ENCODE assay signal across 15 cellular contexts in the genomic region with DNA sequence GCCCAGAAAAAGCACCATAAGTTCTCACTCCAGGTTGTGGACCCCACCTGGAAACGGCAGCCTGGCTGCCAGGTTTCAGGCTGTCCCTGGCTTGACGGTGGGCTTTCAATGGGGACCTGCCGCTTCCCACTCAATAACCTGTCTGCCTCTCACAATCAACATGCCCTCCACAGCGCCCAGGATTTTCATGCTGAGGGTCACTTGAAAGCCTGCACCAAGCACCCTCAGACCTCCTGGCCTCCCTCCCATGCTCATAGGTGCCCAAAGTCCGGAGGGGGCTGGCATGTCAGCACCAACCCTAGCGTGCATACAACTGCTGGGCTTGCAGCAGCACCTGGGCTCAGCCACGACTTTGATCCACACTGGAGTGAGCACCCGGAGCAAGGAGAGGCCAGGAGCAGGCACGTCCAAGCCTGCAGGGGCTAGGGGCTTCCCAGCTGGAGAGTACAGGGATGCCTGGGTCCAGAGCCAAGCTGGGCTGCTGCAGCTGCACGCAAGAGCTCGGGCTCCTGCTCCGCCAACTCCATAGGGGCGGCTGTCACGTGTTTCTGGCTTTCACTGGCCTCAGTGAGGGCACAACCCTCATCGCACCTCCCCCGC.
"Had no signal": no experiment of that assay in that cellular context is flagged by ENCODE, and none has a peak within 500 bp of the region (broad histone marks: within the 10 kb centered on the region; RNA-seq: fewer than 3 reads in every experiment).

No MANE protein-coding gene starts in this region.

- H3K4me3 ChIP-seq: breast epithelium, stomach had no signal

- H3K36me3 ChIP-seq: breast epithelium, stomach had no signal

- H3K9me3 ChIP-seq: breast epithelium, testis had no signal

- H3K27me3 ChIP-seq: breast epithelium, stomach, testis had no signal

- H3K79me2 ChIP-seq: parathyroid adenoma had no signal

- ATAC-seq: effector memory CD8-positive, alpha-beta T cell had no signal

- H3K27ac ChIP-seq: breast epithelium, parathyroid adenoma, stomach, testis had no signal

- H3K4me1 Mint-ChIP-seq: activated CD4-positive, alpha-beta T cell treated with anti-CD3 and anti-CD28 coated beads, Interleukin-2, amount 10 ng/mL, durations not matched to agents 24 days and 14 days had no signal

- H3K4me3 Mint-ChIP-seq: activated CD4-positive, alpha-beta T cell treated with anti-CD3 and anti-CD28 coated beads, Interleukin-2, amount 10 ng/mL, durations not matched to agents 24 days and 14 days; effector memory CD8-positive, alpha-beta T cell; neural crest cell had no signal

- H3K27me3 Mint-ChIP-seq: activated CD4-positive, alpha-beta T cell treated with anti-CD3 and anti-CD28 coated beads, Interleukin-2, amount 10 ng/mL, durations not matched to agents 24 days and 14 days; effector memory CD8-positive, alpha-beta T cell had no signal

- H3K27ac Mint-ChIP-seq: activated CD4-positive, alpha-beta T cell treated with anti-CD3 and anti-CD28 coated beads, Interleukin-2, amount 10 ng/mL, durations not matched to agents 24 days and 14 days; effector memory CD8-positive, alpha-beta T cell had no signal

- H3K4me1 ChIP-seq: breast epithelium, parathyroid adenoma, stomach, testis had no signal

- H3K9ac ChIP-seq: parathyroid adenoma had no signal

- DNase-seq: activated CD4-positive, alpha-beta T cell treated with anti-CD3 and anti-CD28 coated beads, Interleukin-2, amount 10 ng/mL, durations not matched to agents 24 days and 14 days; activated CD4-positive, CD25-positive, alpha-beta regulatory T cell; activated CD8-positive, alpha-beta memory T cell treated with anti-CD3 and anti-CD28 coated beads for 24 hours; activated naive CD4-positive, alpha-beta T cell; anterior cingulate cortex; cerebellar nuclear complex; dermis blood vessel endothelial cell; effector memory CD8-positive, alpha-beta T cell; small intestine; stomach; T-helper 2 cell; testis had no signal

- H3K9me3 Mint-ChIP-seq: activated CD4-positive, alpha-beta T cell treated with anti-CD3 and anti-CD28 coated beads, Interleukin-2, amount 10 ng/mL, durations not matched to agents 24 days and 14 days had no signal

- H2AFZ ChIP-seq: parathyroid adenoma had no signal
